Comparison of ENCODE assay signal across 2 cellular contexts in genomic region chr17:50889528-50890118, GRCh38.
TF ChIP-seq lines count a peak whose summit lies in the region.

No MANE protein-coding gene starts in this region.

TF ChIP-seq in H1, 55 proteins besides CTCF, POLR2A, EP300 and RAD21:
- TF ChIP-seq SP2 (IDR thresholded peaks at IDR 0.05; ENCODE audit: low read length) (no peak), KDM4A (IDR thresholded peaks at IDR 0.05; ENCODE audit: low read depth, low read length, severe bottlenecking) (no peak), GTF2F1 (IDR thresholded peaks at IDR 0.05; ENCODE audit: borderline replicate concordance, low read depth, low read length) (no peak), CHD7 (IDR thresholded peaks at IDR 0.05; ENCODE audit: insufficient replicate concordance, low read length) (no peak), TEAD4 (IDR thresholded peaks at IDR 0.05; ENCODE audit: low read depth, low read length) (no peak), TAF1 (IDR thresholded peaks at IDR 0.05; ENCODE audit: low read depth, low read length) (no peak), SUZ12 (IDR thresholded peaks at IDR 0.05; ENCODE audit: low read length) (no peak), USF2 (IDR thresholded peaks at IDR 0.05; ENCODE audit: low read length) (no peak), CHD1 (IDR thresholded peaks at IDR 0.05; ENCODE audit: low read depth, low read length) (no peak)
TF ChIP-seq in H1: peak in this region for 0.

TF ChIP-seq in HepG2, 621 proteins besides CTCF, POLR2A, EP300 and RAD21 (continues in another document):
- TF ChIP-seq NFYC (CRISPR knock-in tag; IDR thresholded peaks at IDR 0.05) = 0 out of 2 replicates have a peak, but pooled peaks have one; percentile 3
- no peak for TF ChIP-seq ETS1 (CRISPR knock-in tag; IDR thresholded peaks at IDR 0.05)
- peak; percentile 51; the same call in 1 of the 2 replicates for TF ChIP-seq ZNF33A (CRISPR knock-in tag; IDR thresholded peaks at IDR 0.05; ENCODE audit: borderline replicate concordance)
- TF ChIP-seq ZNF772 (CRISPR knock-in tag; IDR thresholded peaks at IDR 0.05) = 0 out of 2 replicates have a peak, but pooled peaks have one; percentile 63
- peak; percentile 66; the same call in 1 of the 2 replicates for TF ChIP-seq IRF2 (CRISPR knock-in tag; IDR thresholded peaks at IDR 0.05)
- peak; percentile 37 for TF ChIP-seq RARA (CRISPR knock-in tag; IDR thresholded peaks at IDR 0.05)
- peak; percentile 40; the same call in 1 of the 2 replicates for TF ChIP-seq ZNF800 (CRISPR knock-in tag; IDR thresholded peaks at IDR 0.05)
- TF ChIP-seq HMG20A (CRISPR knock-in tag; IDR thresholded peaks at IDR 0.05; ENCODE audit: borderline replicate concordance) = 0 out of 2 replicates have a peak, but pooled peaks have one; percentile 25
- peak; percentile 35 for TF ChIP-seq ZNF883 (CRISPR knock-in tag; IDR thresholded peaks at IDR 0.05; ENCODE audit: not compliant biosample characterization)
- no peak for TF ChIP-seq NFE2L1 (CRISPR knock-in tag; IDR thresholded peaks at IDR 0.05; ENCODE audit: borderline replicate concordance)
- no peak for TF ChIP-seq ZNF782 (CRISPR knock-in tag; IDR thresholded peaks at IDR 0.05; ENCODE audit: borderline replicate concordance)
- peak; percentile 32; the same call in 1 of the 2 replicates for TF ChIP-seq ZNF605 (CRISPR knock-in tag; IDR thresholded peaks at IDR 0.05)
- no peak for TF ChIP-seq ZSCAN21 (CRISPR knock-in tag; IDR thresholded peaks at IDR 0.05; ENCODE audit: borderline replicate concordance)
- TF ChIP-seq PRDM15 (CRISPR knock-in tag; IDR thresholded peaks at IDR 0.05) = no peak
- TF ChIP-seq ZNF136 (CRISPR knock-in tag; IDR thresholded peaks at IDR 0.05; ENCODE audit: low read depth) = 0 out of 2 replicates have a peak, but pooled peaks have one; percentile 64
- 0 out of 2 replicates have a peak, but pooled peaks have one; percentile 75 for TF ChIP-seq ZNF44 (CRISPR knock-in tag; IDR thresholded peaks at IDR 0.05)
- peak; percentile 42; the same call in 1 of the 2 replicates for TF ChIP-seq ZNF609 (CRISPR knock-in tag; IDR thresholded peaks at IDR 0.05; ENCODE audit: borderline replicate concordance)
- TF ChIP-seq YY1 (IDR thresholded peaks at IDR 0.05; ENCODE audit: insufficient read depth, insufficient replicate concordance, low read depth, low read length) = no peak
- peak; percentile 46 for TF ChIP-seq HOXA3 (CRISPR knock-in tag; IDR thresholded peaks at IDR 0.05)
- no peak for TF ChIP-seq ZC3H13 (CRISPR knock-in tag; IDR thresholded peaks at IDR 0.05)
- 0 out of 2 replicates have a peak, but pooled peaks have one; percentile 32 for TF ChIP-seq TOPORS (CRISPR knock-in tag; IDR thresholded peaks at IDR 0.05)
- 0 out of 2 replicates have a peak, but pooled peaks have one; percentile 32 for TF ChIP-seq MLX (CRISPR knock-in tag; IDR thresholded peaks at IDR 0.05)
- TF ChIP-seq DNMT3B (CRISPR knock-in tag; conservative IDR thresholded peaks at IDR 0.05) = peak; percentile 60; the same call in 1 of the 2 replicates
- TF ChIP-seq ARID5B (CRISPR knock-in tag; IDR thresholded peaks at IDR 0.05) = 0 out of 2 replicates have a peak, but pooled peaks have one; percentile 34
- peak; percentile 73; the same call in 1 of the 2 replicates for TF ChIP-seq TBX2 (CRISPR knock-in tag; IDR thresholded peaks at IDR 0.05; ENCODE audit: borderline replicate concordance)
- peak; percentile 20; the same call in 1 of the 2 replicates for TF ChIP-seq ISL2 (CRISPR knock-in tag; IDR thresholded peaks at IDR 0.05)
- peak; percentile 38; the same call in 1 of the 2 replicates for TF ChIP-seq ZNF746 (CRISPR knock-in tag; IDR thresholded peaks at IDR 0.05)
- TF ChIP-seq TEAD3 (CRISPR knock-in tag; optimal IDR thresholded peaks at IDR 0.05; ENCODE audit: borderline replicate concordance) = peak; percentile 87
- peak; percentile 36; the same call in 1 of the 2 replicates for TF ChIP-seq MEIS2 (CRISPR knock-in tag; IDR thresholded peaks at IDR 0.05)
- TF ChIP-seq HNRNPK (IDR thresholded peaks at IDR 0.05; ENCODE audit: low read depth, low read length, poor library complexity, severe bottlenecking) = no peak
- peak; percentile 67; the same call in 1 of the 2 replicates for TF ChIP-seq HNF4G (IDR thresholded peaks at IDR 0.05; ENCODE audit: borderline replicate concordance, low read depth, low read length)
- no peak for TF ChIP-seq HNF4G (CRISPR knock-in tag; IDR thresholded peaks at IDR 0.05; ENCODE audit: borderline replicate concordance, low read depth)
- TF ChIP-seq ZNF33B (CRISPR knock-in tag; IDR thresholded peaks at IDR 0.05) = peak; percentile 58; the same call in 1 of the 2 replicates
- TF ChIP-seq TMF1 (CRISPR knock-in tag; IDR thresholded peaks at IDR 0.05; ENCODE audit: low read depth) = peak; percentile 20; the same call in 1 of the 2 replicates
- peak; percentile 63 for TF ChIP-seq HDAC1 (CRISPR knock-in tag; IDR thresholded peaks at IDR 0.05)
- no peak for TF ChIP-seq KAT7 (CRISPR knock-in tag; IDR thresholded peaks at IDR 0.05; ENCODE audit: borderline replicate concordance)
- no peak for TF ChIP-seq THRA (CRISPR knock-in tag; IDR thresholded peaks at IDR 0.05; ENCODE audit: borderline replicate concordance)
- no peak for TF ChIP-seq KMT2B (CRISPR knock-in tag; IDR thresholded peaks at IDR 0.05)
- TF ChIP-seq ZNF350 (CRISPR knock-in tag; IDR thresholded peaks at IDR 0.05; ENCODE audit: borderline replicate concordance, low read depth) = no peak
- peak; percentile 83 for TF ChIP-seq ZSCAN25 (CRISPR knock-in tag; IDR thresholded peaks at IDR 0.05)
- TF ChIP-seq SNAPC2 (CRISPR knock-in tag; IDR thresholded peaks at IDR 0.05) = peak; percentile 72; the same call in 1 of the 2 replicates
- TF ChIP-seq SALL1 (CRISPR knock-in tag; IDR thresholded peaks at IDR 0.05) = peak; percentile 61
